Comparison of ENCODE assay signal across 8 cellular contexts in the genomic region with DNA sequence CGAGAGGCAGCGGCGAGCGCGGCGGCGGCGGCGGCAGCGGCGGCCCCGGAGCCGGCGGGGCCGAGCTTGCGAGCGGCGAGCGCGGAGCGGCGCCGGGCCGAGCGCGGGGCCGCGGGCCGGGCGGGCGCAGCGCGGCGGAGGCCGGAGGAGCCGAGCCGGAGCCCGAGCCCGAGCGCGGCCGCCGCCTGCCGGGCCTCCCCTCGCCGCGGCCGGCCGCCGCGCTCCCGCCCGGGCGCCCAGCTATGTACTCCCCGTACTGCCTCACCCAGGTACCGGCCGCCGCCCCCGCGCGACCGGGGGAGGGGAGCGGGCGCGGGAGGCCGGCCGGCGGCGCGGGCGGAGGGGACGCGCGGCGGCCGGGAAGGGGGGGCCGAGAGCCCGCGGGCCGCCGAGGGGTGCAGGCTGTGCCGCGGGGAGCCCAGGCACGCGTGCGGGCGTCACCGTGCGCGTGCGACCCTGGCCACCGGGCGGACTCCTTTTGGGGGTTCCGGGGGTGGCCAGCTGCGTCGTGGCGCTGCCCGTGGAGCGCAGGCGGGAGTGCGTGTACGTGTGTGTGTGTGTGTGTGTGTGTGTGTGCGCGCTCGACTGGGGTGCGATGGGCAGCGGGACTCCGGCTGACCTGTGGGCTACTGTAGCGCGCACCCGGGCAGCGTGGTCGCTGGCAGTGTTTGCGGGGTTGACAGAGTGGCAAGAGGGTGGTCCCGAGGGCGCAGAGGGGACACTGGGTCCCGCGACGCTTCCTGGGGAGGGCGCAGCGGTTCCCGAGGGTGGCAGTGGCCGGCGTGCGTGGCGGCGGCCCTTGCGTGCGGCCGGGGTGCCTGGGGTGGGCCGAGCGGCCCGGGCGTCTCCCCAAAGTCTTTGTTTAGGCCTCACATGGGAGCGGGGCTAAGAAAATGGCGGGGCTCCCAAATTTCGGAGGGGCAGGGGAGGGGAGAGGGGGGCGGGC. TPM values are rescaled to one million over a fixed set of nuclear protein-coding genes. Genes with fewer than 3 reads are reported as not detected.
DNase-seq lines count a peak whose midpoint lies in the region; ATAC-seq and TF ChIP-seq lines count a peak whose summit lies in the region.

No MANE protein-coding gene starts in this region.

- H3K27ac ChIP-seq in VCaP = peak overlapping the region; percentile 100
- peak overlapping the region; percentile 96 to 97 for H3K27ac ChIP-seq in prostate gland

- H3K4me3 ChIP-seq in prostate gland = peak overlapping the region; percentile 78 to 87

- H3K4me3 Mint-ChIP-seq in activated CD8-positive, alpha-beta memory T cell treated with anti-CD3 and anti-CD28 coated beads, Interleukin-2, amount 10 ng/mL, durations not matched to agents 7 days and 5 days = no peak overlapping the region

- peaks cover 6% of the 10 kb centered on the region for H3K4me1 Mint-ChIP-seq in activated CD8-positive, alpha-beta memory T cell treated with anti-CD3 and anti-CD28 coated beads, Interleukin-2, amount 10 ng/mL, durations not matched to agents 7 days and 5 days

- WGBS in prostate gland = 5% methylated on average over 4 of the region's 138 CpGs

- no peak for TF ChIP-seq POLR2A in prostate gland (IDR thresholded peaks at IDR 0.05)

- no peaks in the 10 kb centered on the region for H3K36me3 ChIP-seq in prostate gland

- TF ChIP-seq CTCF in VCaP (conservative IDR thresholded peaks at IDR 0.05) (no peak), prostate gland (IDR thresholded peaks at IDR 0.05) (peak in 1 of 4 experiments; percentile 6)

- H3K27ac Mint-ChIP-seq in activated CD8-positive, alpha-beta memory T cell treated with anti-CD3 and anti-CD28 coated beads, Interleukin-2, amount 10 ng/mL, durations not matched to agents 7 days and 5 days = no peak overlapping the region

- intact Hi-C loops in prostate gland (cut with DNase I) = loop anchor here (2.0 kb wide), 2 partner anchors 23 to 65 kb away; no protein-coding TSS in a partner anchor

- H3K9me3 ChIP-seq in prostate gland = no peaks in the 10 kb centered on the region

- CTCF ChIA-PET in activated CD8-positive, alpha-beta memory T cell treated with anti-CD3 and anti-CD28 coated beads, Interleukin-2, amount 10 ng/mL, durations not matched to agents 7 days and 5 days (lab: Charles Lee) = interaction anchor here (1.2 kb wide), 1 partner anchor 65 kb away, joined by 4 read pairs; no protein-coding TSS in a partner anchor

- DNase-seq in activated CD8-positive, alpha-beta memory T cell treated with anti-CD3 and anti-CD28 coated beads, Interleukin-2, amount 10 ng/mL, durations not matched to agents 7 days and 5 days = no peak
- no peak for DNase-seq in activated CD8-positive, alpha-beta memory T cell treated with anti-CD3 and anti-CD28 coated beads, Interleukin-2, amount 50 U/mL, for 48 hours
- DNase-seq in glomerular visceral epithelial cell (ENCODE audit: extremely low spot score) (peak; percentile 44), prostate gland (ENCODE audit: low spot score) (no peak), NCI-H2196 (lab: John Stamatoyannopoulos, UW; ENCODE audit: unreplicated experiment) (no peak), NCI-H187 (lab: John Stamatoyannopoulos, UW) (no peak)

- H3K27me3 Mint-ChIP-seq in activated CD8-positive, alpha-beta memory T cell treated with anti-CD3 and anti-CD28 coated beads, Interleukin-2, amount 10 ng/mL, durations not matched to agents 7 days and 5 days = peaks cover 36% of the 10 kb centered on the region

- H3K4me1 ChIP-seq in prostate gland (replicated peaks) = peaks cover 25% of the 10 kb centered on the region

- no peaks in the 10 kb centered on the region for H3K27me3 ChIP-seq in prostate gland (replicated peaks; ENCODE audit: insufficient read depth)

- H3K36me3 Mint-ChIP-seq in activated CD8-positive, alpha-beta memory T cell treated with anti-CD3 and anti-CD28 coated beads, Interleukin-2, amount 10 ng/mL, durations not matched to agents 7 days and 5 days = peaks cover 2% of the 10 kb centered on the region

- ATAC-seq in activated CD8-positive, alpha-beta memory T cell treated with anti-CD3 and anti-CD28 coated beads, Interleukin-2, amount 10 ng/mL, durations not matched to agents 7 days and 5 days = peak; percentile 10
- ATAC-seq in GM18520 (IDR thresholded peaks at IDR 0.05; ENCODE audit: unreplicated experiment) = no peak

- no peaks in the 10 kb centered on the region for H3K9me3 Mint-ChIP-seq in activated CD8-positive, alpha-beta memory T cell treated with anti-CD3 and anti-CD28 coated beads, Interleukin-2, amount 10 ng/mL, durations not matched to agents 7 days and 5 days (ENCODE audit: low read depth)

RNA-seq across cellular contexts. Expression of gene NFIX, which starts 0.6 kb away (rescaled TPM):
- total RNA-seq in activated CD8-positive, alpha-beta memory T cell treated with anti-CD3 and anti-CD28 coated beads, Interleukin-2, amount 10 ng/mL, durations not matched to agents 7 days and 5 days = under 1 TPM; 0.21 to 0.32 TPM
- total RNA-seq in prostate gland = 100 to 1,000 TPM; 185 to 286 TPM

RNA-seq across cellular contexts. Expression of gene DAND5, which starts 26.5 kb away (rescaled TPM):
- total RNA-seq in activated CD8-positive, alpha-beta memory T cell treated with anti-CD3 and anti-CD28 coated beads, Interleukin-2, amount 10 ng/mL, durations not matched to agents 7 days and 5 days = under 1 TPM; 0.21 to 0.26 TPM
- total RNA-seq in prostate gland = 1 to 10 TPM in 1 of 2 donors, not detected in 1; 1.8 TPM

RNA-seq across cellular contexts. Expression of gene GADD45GIP1, which starts 38.8 kb away (rescaled TPM):
- 10 to 100 TPM; 23.9 to 24.9 TPM for total RNA-seq in activated CD8-positive, alpha-beta memory T cell treated with anti-CD3 and anti-CD28 coated beads, Interleukin-2, amount 10 ng/mL, durations not matched to agents 7 days and 5 days
- total RNA-seq in prostate gland = 10 to 100 TPM; 29.9 to 58.7 TPM

RNA-seq across cellular contexts. Expression of gene RAD23A, which starts 50.2 kb away (rescaled TPM):
- total RNA-seq in activated CD8-positive, alpha-beta memory T cell treated with anti-CD3 and anti-CD28 coated beads, Interleukin-2, amount 10 ng/mL, durations not matched to agents 7 days and 5 days = 100 to 1,000 TPM; 164 to 168 TPM
- total RNA-seq in prostate gland = 100 to 1,000 TPM; 113 to 145 TPM

RNA-seq across cellular contexts. Expression of gene CALR, which starts 57.5 kb away (rescaled TPM):
- total RNA-seq in activated CD8-positive, alpha-beta memory T cell treated with anti-CD3 and anti-CD28 coated beads, Interleukin-2, amount 10 ng/mL, durations not matched to agents 7 days and 5 days = 100 to 1,000 TPM; 745 to 898 TPM
- total RNA-seq in prostate gland = 100 to 1,000 TPM; 532 to 980 TPM

Comparison
In these comparisons a context has a peak if more than half of its experiments do, and no peak if none do; other contexts are left out.
1. RNA of gene NFIX, which starts 0.6 kb away (total RNA-seq): 185 to 286 TPM in prostate gland; 0.21 to 0.32 TPM in activated CD8-positive, alpha-beta memory T cell treated with anti-CD3 and anti-CD28 coated beads, Interleukin-2, amount 10 ng/mL, durations not matched to agents 7 days and 5 days; every median in the first group is over 100 times any median in the second.